1 cellular context compared by ENCODE assay signal in the genomic region with DNA sequence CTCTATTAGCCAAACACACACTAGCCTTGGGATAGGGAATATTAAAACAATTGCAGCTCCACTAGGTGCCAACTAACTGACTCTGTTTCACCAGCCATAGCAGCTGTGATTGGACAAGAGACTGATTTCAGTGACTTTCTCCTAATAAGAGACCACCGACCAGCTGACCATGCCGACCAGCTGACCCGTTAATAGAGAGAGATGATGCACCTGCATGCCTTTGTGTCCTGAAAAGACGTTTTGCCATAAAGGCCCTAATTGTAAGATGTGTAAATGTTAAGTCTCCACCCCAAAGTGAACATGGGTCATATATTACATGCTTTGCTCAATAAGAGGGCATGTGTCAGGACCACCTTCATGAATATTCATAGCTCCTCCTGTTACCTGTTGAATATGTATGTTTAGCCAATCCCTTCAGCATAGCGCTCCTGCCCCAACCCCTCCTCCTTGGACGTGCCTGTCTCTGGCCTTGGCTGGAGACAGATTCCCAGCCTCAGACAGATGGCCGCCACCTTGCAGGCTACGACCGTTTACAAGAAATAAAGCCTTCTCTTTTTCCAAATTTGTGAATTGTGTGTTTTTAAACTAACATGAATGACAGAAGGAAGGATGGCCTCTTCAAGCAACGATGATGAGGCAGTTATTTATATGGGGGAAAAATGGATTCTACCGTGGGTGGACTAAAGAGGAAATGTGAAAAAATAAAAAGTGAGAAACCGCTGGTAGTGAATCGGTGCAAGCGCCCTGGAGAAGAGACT.
TF ChIP-seq lines count a peak whose summit lies in the region.

No MANE protein-coding gene starts in this region.

TF ChIP-seq in HEK293, 187 proteins besides CTCF, POLR2A, EP300 and RAD21 (continued from another document):
- TF ChIP-seq, protein P1, sequence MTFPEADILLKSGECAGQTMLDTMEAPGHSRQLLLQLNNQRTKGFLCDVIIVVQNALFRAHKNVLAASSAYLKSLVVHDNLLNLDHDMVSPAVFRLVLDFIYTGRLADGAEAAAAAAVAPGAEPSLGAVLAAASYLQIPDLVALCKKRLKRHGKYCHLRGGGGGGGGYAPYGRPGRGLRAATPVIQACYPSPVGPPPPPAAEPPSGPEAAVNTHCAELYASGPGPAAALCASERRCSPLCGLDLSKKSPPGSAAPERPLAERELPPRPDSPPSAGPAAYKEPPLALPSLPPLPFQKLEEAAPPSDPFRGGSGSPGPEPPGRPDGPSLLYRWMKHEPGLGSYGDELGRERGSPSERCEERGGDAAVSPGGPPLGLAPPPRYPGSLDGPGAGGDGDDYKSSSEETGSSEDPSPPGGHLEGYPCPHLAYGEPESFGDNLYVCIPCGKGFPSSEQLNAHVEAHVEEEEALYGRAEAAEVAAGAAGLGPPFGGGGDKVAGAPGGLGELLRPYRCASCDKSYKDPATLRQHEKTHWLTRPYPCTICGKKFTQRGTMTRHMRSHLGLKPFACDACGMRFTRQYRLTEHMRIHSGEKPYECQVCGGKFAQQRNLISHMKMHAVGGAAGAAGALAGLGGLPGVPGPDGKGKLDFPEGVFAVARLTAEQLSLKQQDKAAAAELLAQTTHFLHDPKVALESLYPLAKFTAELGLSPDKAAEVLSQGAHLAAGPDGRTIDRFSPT (tag by site-specific recombination; IDR thresholded peaks at IDR 0.05) = no peak
- no peak for TF ChIP-seq ZNF518A (tag by site-specific recombination; conservative IDR thresholded peaks at IDR 0.05; ENCODE audit: low read depth)
- TF ChIP-seq SCRT1 (tag by site-specific recombination; IDR thresholded peaks at IDR 0.05; ENCODE audit: borderline replicate concordance) = peak; percentile 86
